ENCODE assay signal across 8 cellular contexts in the genomic region with DNA sequence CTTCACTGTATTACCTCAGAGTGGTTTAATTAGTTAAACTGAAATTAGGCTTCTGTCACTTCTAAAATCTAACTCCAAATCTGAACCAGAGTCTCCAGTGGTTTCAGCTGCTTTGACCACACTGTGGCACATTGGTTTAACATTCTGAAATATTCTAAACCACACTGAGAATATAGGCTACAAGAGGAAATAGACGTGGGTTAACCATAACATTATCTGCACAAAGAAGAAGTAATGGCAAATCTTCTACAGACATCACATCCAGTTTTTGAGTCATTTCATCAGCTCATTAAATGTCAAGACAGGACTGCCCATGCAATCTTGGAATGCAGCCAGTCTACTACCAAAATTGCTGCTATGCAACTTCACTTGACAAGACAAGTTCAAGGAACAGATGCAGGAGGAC.
A peak's percentile ranks its signal among the peaks of the same experiment; 100 is the strongest.
DNase-seq lines count a peak whose midpoint lies in the region; ATAC-seq and TF ChIP-seq lines count a peak whose summit lies in the region.

No MANE protein-coding gene starts in this region.

- H3K27me3 ChIP-seq in testis: no peaks in the 10 kb centered on the region

- H3K27me3 Mint-ChIP-seq in Calu3 (ENCODE audit: unreplicated experiment) (no peaks in the 10 kb centered on the region), CD14-positive monocyte (ENCODE audit: low read depth in 3 of 3) (peaks cover 11 to 14% (median 13%) of the 10 kb centered on the region in 3 donors)

- H3K4me3 ChIP-seq in testis: no peak overlapping the region

- no peak overlapping the region for H3K4me3 Mint-ChIP-seq in Calu3 (ENCODE audit: low read depth, unreplicated experiment)
- no peak overlapping the region for H3K4me3 Mint-ChIP-seq in CD14-positive monocyte

- no peaks in the 10 kb centered on the region for H3K9me3 Mint-ChIP-seq in Calu3 (ENCODE audit: low read depth, unreplicated experiment)
- H3K9me3 Mint-ChIP-seq in CD14-positive monocyte: no peaks in the 10 kb centered on the region

- peak; percentile 6 for DNase-seq in Calu3
- DNase-seq in GM19238 (ENCODE audit: insufficient read length, low spot score): peak; percentile 6
- peak; percentile 25 for DNase-seq in amniotic epithelial cell (ENCODE audit: low read depth)
- DNase-seq in stimulated activated CD8-positive, alpha-beta memory T cell treated with anti-CD3 and anti-CD28 coated beads, Interleukin-4, amount 100 ng/mL, for 48 hours: peak; percentile 43
- no peak for DNase-seq in midbrain (lab: John Stamatoyannopoulos, UW)
- no peak for DNase-seq in testis
- no peak for DNase-seq in CD14-positive monocyte (ENCODE audit: low spot score)

- WGBS in testis, 2 donors: 58 to 84% methylated on average over 1 of the region's 1 CpG

- H3K4me1 Mint-ChIP-seq in Calu3 (ENCODE audit: low read depth, unreplicated experiment) (peaks cover 23% of the 10 kb centered on the region), CD14-positive monocyte (no peaks in the 10 kb centered on the region)

- no peak overlapping the region for H3K27ac ChIP-seq in testis

- no peaks in the 10 kb centered on the region for H3K9me3 ChIP-seq in testis

- CTCF ChIA-PET in Calu3 (lab: Charles Lee): interaction anchor here (1.2 kb wide), 2 partner anchors 9 to 58 kb away, joined by 3 read pairs; no protein-coding TSS in a partner anchor

- H3K36me3 Mint-ChIP-seq in Calu3 (ENCODE audit: insufficient read depth, unreplicated experiment) (peaks cover 4% of the 10 kb centered on the region), CD14-positive monocyte (no peaks in the 10 kb centered on the region)

- no peaks in the 10 kb centered on the region for H3K4me1 ChIP-seq in testis

- intact Hi-C loops in Calu3 (cut with micrococcal nuclease; ENCODE audit: unreplicated experiment) (loop anchor here (5.0 kb wide), 1 partner anchor 40 kb away; no protein-coding TSS in a partner anchor), testis (cut with DNase I; ENCODE audit: low total_unique reads) (no loop called here), CD14-positive monocyte (cut with micrococcal nuclease) (no loop called here)

- H3K27ac Mint-ChIP-seq in Calu3 (ENCODE audit: unreplicated experiment): no peak overlapping the region
- no peak overlapping the region for H3K27ac Mint-ChIP-seq in CD14-positive monocyte

- H3K36me3 ChIP-seq in testis (ENCODE audit: low read depth, missing control alignments): no peaks in the 10 kb centered on the region

- peak; percentile 80 for ATAC-seq in HG03442 (IDR thresholded peaks at IDR 0.05; ENCODE audit: unreplicated experiment)

- no peak for TF ChIP-seq POLR2A in testis (IDR thresholded peaks at IDR 0.05)

- TF ChIP-seq CTCF in Calu3 (IDR thresholded peaks at IDR 0.05; ENCODE audit: unreplicated experiment) (no peak), testis (IDR thresholded peaks at IDR 0.05) (no peak), CD14-positive monocyte (IDR thresholded peaks at IDR 0.05) (no peak)

- no TSS peak for BruUV-seq in Calu3 (replicated peaks; lab: Mats Ljungman, UMichigan)

Comparison
In these comparisons a context has a peak if more than half of its experiments do, and no peak if none do; other contexts are left out.
1. DNase-seq: peak in Calu3 (single experiment), GM19238 (single experiment), amniotic epithelial cell (single experiment) and stimulated activated CD8-positive, alpha-beta memory T cell treated with anti-CD3 and anti-CD28 coated beads, Interleukin-4, amount 100 ng/mL, for 48 hours (single experiment); none in midbrain (single experiment), testis (single experiment) and CD14-positive monocyte (single experiment).